In genomic region chr11:32891657-32892354, GRCh38 we compare ENCODE assay signal across 8 cellular contexts. TPM values are rescaled to one million over a fixed set of nuclear protein-coding genes. Genes with fewer than 3 reads are reported as not detected.
DNase-seq lines count a peak whose midpoint lies in the region; ATAC-seq and TF ChIP-seq lines count a peak whose summit lies in the region.

No MANE protein-coding gene starts in this region.

- H3K27me3 Mint-ChIP-seq in Calu3 (ENCODE audit: unreplicated experiment) (no peaks in the 10 kb centered on the region), T-helper 17 cell (no peaks in the 10 kb centered on the region)

- H3K27ac Mint-ChIP-seq in Calu3 (ENCODE audit: unreplicated experiment) (peak overlapping the region; percentile 96), T-helper 17 cell (peak overlapping the region; percentile 81)

- DNase-seq in Calu3 = no peak
- DNase-seq in T-helper 17 cell = no peak
- peak; percentile 15 for DNase-seq in fibroblast of the aortic adventitia (ENCODE audit: low read depth)
- peak; percentile 15 for DNase-seq in renal cortical epithelial cell (ENCODE audit: low read depth)
- DNase-seq in hypothalamus (lab: John Stamatoyannopoulos, UW) = no peak
- DNase-seq in midbrain (lab: John Stamatoyannopoulos, UW) = no peak

- H3K9me3 ChIP-seq in HUES48 (ENCODE audit: control insufficient read depth, insufficient read depth, low read length) (no peaks in the 10 kb centered on the region; the same call in 1 of the 2 replicates), T-helper 17 cell (ENCODE audit: control insufficient read depth, low read length, poor library complexity, severe bottlenecking) (no peaks in the 10 kb centered on the region)

- intact Hi-C loops in Calu3 (cut with micrococcal nuclease; ENCODE audit: unreplicated experiment) = loop anchor here (5.0 to 10.0 kb wide), 2 partner anchors 70 to 173 kb away; no protein-coding TSS in a partner anchor

- H3K27ac ChIP-seq in HUES48 (ENCODE audit: low read depth, low read length) = peak overlapping the region; percentile 100

- H3K36me3 Mint-ChIP-seq in Calu3 (ENCODE audit: insufficient read depth, unreplicated experiment) = peaks cover 28% of the 10 kb centered on the region
- no peaks in the 10 kb centered on the region for H3K36me3 Mint-ChIP-seq in T-helper 17 cell (ENCODE audit: low read depth)

- CTCF ChIA-PET in Calu3 (lab: Charles Lee) = interaction anchor here (0.5 to 1.4 kb wide), 4 partner anchors 18 to 86 kb away, joined by 3 to 5 read pairs (median 3); no protein-coding TSS in a partner anchor

- H3K27me3 ChIP-seq in HUES48 (ENCODE audit: control insufficient read depth, insufficient read depth, low read length) = no peaks in the 10 kb centered on the region

- H3K4me1 Mint-ChIP-seq in Calu3 (ENCODE audit: low read depth, unreplicated experiment) (no peaks in the 10 kb centered on the region), T-helper 17 cell (peaks cover 13% of the 10 kb centered on the region)

- TF ChIP-seq CTCF in Calu3 (IDR thresholded peaks at IDR 0.05; ENCODE audit: unreplicated experiment) (no peak), fibroblast of the aortic adventitia (IDR thresholded peaks at IDR 0.05; ENCODE audit: insufficient read depth, low read length) (no peak)

- peaks cover 15% of the 10 kb centered on the region for H3K36me3 ChIP-seq in HUES48 (ENCODE audit: control insufficient read depth, insufficient read depth, low read length)

- H3K4me3 Mint-ChIP-seq in Calu3 (ENCODE audit: low read depth, unreplicated experiment) = peak overlapping the region; percentile 95
- H3K4me3 Mint-ChIP-seq in T-helper 17 cell = peak overlapping the region; percentile 95

- peaks cover 27% of the 10 kb centered on the region for H3K4me1 ChIP-seq in HUES48 (ENCODE audit: control insufficient read depth, insufficient read depth, low read length)

- H3K4me3 ChIP-seq in HUES48 (ENCODE audit: low read depth, low read length) (peak overlapping the region; percentile 85), fibroblast of the aortic adventitia (ENCODE audit: low read depth, low read length) (peak overlapping the region; percentile 83)

- BruUV-seq in Calu3 (replicated peaks; lab: Mats Ljungman, UMichigan) = TSS peak; percentile 64

- peak overlapping the region; percentile 92 for H3K9ac ChIP-seq in HUES48 (ENCODE audit: low read depth, low read length)

- H3K9me3 Mint-ChIP-seq in Calu3 (ENCODE audit: low read depth, unreplicated experiment) = no peaks in the 10 kb centered on the region

- ATAC-seq in T-helper 17 cell (no peak), HG02973 (IDR thresholded peaks at IDR 0.05; ENCODE audit: unreplicated experiment) (no peak)

RNA-seq across cellular contexts. Expression of gene QSER1, which starts 0.8 kb away (rescaled TPM):
- total RNA-seq in Calu3 (2022) (44.9 and 54.8 TPM in 2 replicates), T-helper 17 cell (10 to 100 TPM in 1 of 2 donors, 1 to 10 TPM in 1; 9.4 to 12.1 TPM), fibroblast of the aortic adventitia (ENCODE audit: low replicate concordance) (18.8 and 38.1 TPM in 2 replicates), renal cortical epithelial cell (17.7 and 43.9 TPM in 2 replicates)

Comparison
In these comparisons a context has a peak if more than half of its experiments do, and no peak if none do; other contexts are left out.
1. DNase-seq: peak in fibroblast of the aortic adventitia (single experiment) and renal cortical epithelial cell (single experiment); none in Calu3 (single experiment), T-helper 17 cell (0 of 3), hypothalamus (0 of 51) and midbrain (single experiment).